ENCODE assay signal across 8 cellular contexts in the genomic region with DNA sequence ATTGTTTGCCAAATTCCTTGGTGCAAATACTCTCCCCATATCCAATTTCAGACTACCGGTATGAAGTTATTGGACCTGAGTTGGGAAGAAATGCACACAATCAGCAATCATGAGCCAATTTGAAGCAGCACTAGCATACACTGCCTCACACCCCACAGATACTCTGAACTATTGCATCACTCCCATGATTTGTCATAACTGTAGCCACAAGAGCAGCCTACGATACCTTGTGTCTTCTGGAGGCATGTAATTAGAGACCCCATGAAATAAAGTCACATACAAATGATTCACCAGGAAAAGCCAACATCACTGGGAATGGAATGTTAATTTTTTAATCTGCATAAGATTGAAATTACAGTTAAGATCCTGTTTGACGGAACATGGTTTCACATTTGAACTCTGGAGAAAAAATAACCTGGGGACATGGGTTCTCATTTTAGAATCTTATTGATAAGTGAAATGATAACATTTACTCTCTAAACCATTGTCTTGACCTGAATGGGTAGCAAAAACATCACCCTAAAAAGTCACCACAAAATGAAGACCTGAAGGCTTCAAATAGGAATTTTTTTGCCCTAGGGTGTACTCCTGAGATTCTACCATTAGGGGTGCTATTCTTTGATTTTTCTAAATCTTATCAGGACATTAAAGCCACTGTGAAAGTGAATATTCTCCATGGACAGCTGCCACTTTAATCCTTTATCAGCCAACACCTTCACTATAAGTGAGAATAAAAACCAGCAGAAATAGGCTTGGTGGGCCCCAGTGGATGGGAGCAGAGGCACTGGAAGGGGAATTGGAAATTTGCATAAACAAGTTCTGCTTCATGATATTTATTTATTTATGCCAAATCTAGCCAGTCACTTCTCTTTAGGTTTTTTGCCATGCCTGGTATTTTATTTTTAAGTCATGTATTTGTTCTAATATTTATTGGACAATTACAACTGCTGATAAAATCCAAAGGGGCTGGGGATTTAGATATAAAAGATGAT. TPM values are rescaled to one million over a fixed set of nuclear protein-coding genes. Genes with fewer than 3 reads are reported as not detected.
DNase-seq lines count a peak whose midpoint lies in the region; ATAC-seq, FAIRE-seq and TF ChIP-seq lines count a peak whose summit lies in the region.

No MANE protein-coding gene starts in this region.

- in situ Hi-C loops in brain microvascular endothelial cell (cut with HindIII; ENCODE audit: low pct_ligation_motif_present, low sequenced_read_pairs) = no loop called here

- H3K9me3 Mint-ChIP-seq in naive thymus-derived CD8-positive, alpha-beta T cell = peaks cover 0 to 2% (median 0%) of the 10 kb centered on the region in 9 donors

- H3K4me3 Mint-ChIP-seq in naive thymus-derived CD8-positive, alpha-beta T cell = peak overlapping the region; percentile 42 to 80 (median 51)

- TF ChIP-seq POLR2A in gastroesophageal sphincter (IDR thresholded peaks at IDR 0.05) = no peak

- H3K27ac Mint-ChIP-seq in naive thymus-derived CD8-positive, alpha-beta T cell = peak overlapping the region; percentile 39 to 98 (median 94)

- peak; percentile 47 for ATAC-seq in DND-41 (ENCODE audit: insufficient read depth, low read depth)
- ATAC-seq in HG03135 (IDR thresholded peaks at IDR 0.05; ENCODE audit: unreplicated experiment) = peak; percentile 62
- ATAC-seq in naive thymus-derived CD8-positive, alpha-beta T cell = peak; percentile 25 to 34
- no peak for ATAC-seq in gastroesophageal sphincter

- H3K4me1 Mint-ChIP-seq in naive thymus-derived CD8-positive, alpha-beta T cell = peaks cover 36 to 92% (median 81%) of the 10 kb centered on the region in 4 donors

- peak; percentile 99 for FAIRE-seq in GM19239 (lab: Jason Lieb, UNC)

- TF ChIP-seq EP300 in gastroesophageal sphincter (IDR thresholded peaks at IDR 0.05) = no peak

- no peaks in the 10 kb centered on the region for H3K27me3 Mint-ChIP-seq in naive thymus-derived CD8-positive, alpha-beta T cell

- peak overlapping the region; percentile 49; the same call in 1 of the 2 replicates for H3K4me2 ChIP-seq in DND-41 (ENCODE audit: insufficient read depth, low read length)

- DNase-seq in DND-41 (peak; percentile 57), GM19239 (ENCODE audit: insufficient read length, low spot score) (no peak), NOMO-1 treated with DMSO at 0.1 percent for 48 hours (lab: John Stamatoyannopoulos, UW; ENCODE audit: unreplicated experiment) (peak; percentile 86), brain microvascular endothelial cell (peak; percentile 54), hepatic stellate cell (ENCODE audit: low spot score) (no peak)
- peak in 1 of 10 donors; percentile 21 for DNase-seq in naive thymus-derived CD8-positive, alpha-beta T cell

- H3K27me3 ChIP-seq in DND-41 (ENCODE audit: insufficient read depth, low read length, poor library complexity) = no peaks in the 10 kb centered on the region
- H3K27me3 ChIP-seq in brain microvascular endothelial cell (replicated peaks) = no peaks in the 10 kb centered on the region
- no peaks in the 10 kb centered on the region for H3K27me3 ChIP-seq in gastroesophageal sphincter

- H3K36me3 Mint-ChIP-seq in naive thymus-derived CD8-positive, alpha-beta T cell = no peaks in the 10 kb centered on the region

- peak overlapping the region; percentile 16; the same call in 1 of the 2 replicates for H2AFZ ChIP-seq in DND-41 (ENCODE audit: low read depth, low read length)

- 81 to 100% methylated on average over 1 to 3 of the region's 3 CpGs for WGBS in gastroesophageal sphincter (ENCODE audit: low coverage in 1 of 2), 2 donors

- H4K20me1 ChIP-seq in DND-41 (ENCODE audit: insufficient read depth, low read length) = no peaks in the 10 kb centered on the region

- TF ChIP-seq CTCF in DND-41 (IDR thresholded peaks at IDR 0.05; ENCODE audit: borderline replicate concordance, extremely low read depth, low read length, poor library complexity, severe bottlenecking) = peak; percentile 72
- TF ChIP-seq CTCF in brain microvascular endothelial cell (IDR thresholded peaks at IDR 0.05; ENCODE audit: low read depth, low read length, missing control alignments) = peak; percentile 56
- TF ChIP-seq CTCF in gastroesophageal sphincter (IDR thresholded peaks at IDR 0.05) = no peak

- peak overlapping the region; percentile 60 for H3K9ac ChIP-seq in DND-41 (ENCODE audit: low read depth, low read length)

- POLR2A ChIA-PET in naive thymus-derived CD8-positive, alpha-beta T cell (lab: Charles Lee) = interaction anchor here (0.9 to 4.6 kb wide), 10 partner anchors 12 to 94 kb away, joined by 3 to 48 read pairs (median 11); a partner anchor contains a TSS

- H3K79me2 ChIP-seq in DND-41 (ENCODE audit: insufficient read depth, low read length) = no peaks in the 10 kb centered on the region

- H3K27ac ChIP-seq in DND-41 (ENCODE audit: low read length) (peak overlapping the region; percentile 95), brain microvascular endothelial cell (no peak overlapping the region), gastroesophageal sphincter (no peak overlapping the region)

- H3K36me3 ChIP-seq in DND-41 (ENCODE audit: insufficient read depth, low read length) (no peaks in the 10 kb centered on the region), brain microvascular endothelial cell (replicated peaks) (no peaks in the 10 kb centered on the region), gastroesophageal sphincter (no peaks in the 10 kb centered on the region)

- H3K4me1 ChIP-seq in DND-41 (ENCODE audit: insufficient read depth, low read length) = peaks cover 83% of the 10 kb centered on the region
- no peaks in the 10 kb centered on the region for H3K4me1 ChIP-seq in gastroesophageal sphincter

- H3K9me3 ChIP-seq in DND-41 (ENCODE audit: insufficient read depth, low read length, severe bottlenecking) (no peaks in the 10 kb centered on the region), gastroesophageal sphincter (no peaks in the 10 kb centered on the region)

- peak overlapping the region in 1 of 2 experiments; percentile 34; a peak in 1 of 4 replicates for H3K4me3 ChIP-seq in DND-41 (ENCODE audit: low read depth in 1 of 2, low read length in 2 of 2)
- peak overlapping the region; percentile 4 for H3K4me3 ChIP-seq in brain microvascular endothelial cell (ENCODE audit: low read depth, low read length)
- no peak overlapping the region for H3K4me3 ChIP-seq in gastroesophageal sphincter

RNA-seq across cellular contexts. Expression of a gene that starts 34.5 kb away (rescaled TPM):
- total RNA-seq in naive thymus-derived CD8-positive, alpha-beta T cell = 10 to 100 TPM; 87.0 to 96.9 TPM
- polyA plus RNA-seq in naive thymus-derived CD8-positive, alpha-beta T cell = 10 to 100 TPM; 71.1 to 78.2 (median 71.9) TPM
- total RNA-seq in gastroesophageal sphincter = 100 to 1,000 TPM in 1 of 4 donors, 10 to 100 TPM in 3; 56.5 to 159 (median 67.6) TPM

Comparison
In these comparisons a context has a peak if more than half of its experiments do, and no peak if none do; other contexts are left out.
1. DNase-seq: peak in DND-41 (single experiment), NOMO-1 treated with DMSO at 0.1 percent for 48 hours (single experiment) and brain microvascular endothelial cell (single experiment); none in GM19239 (single experiment) and hepatic stellate cell (single experiment).
2. CTCF ChIP-seq: peak in DND-41 (single experiment) and brain microvascular endothelial cell (single experiment); none in gastroesophageal sphincter (0 of 4).